Comparison of ENCODE assay signal across 1 cellular context in the genomic region with DNA sequence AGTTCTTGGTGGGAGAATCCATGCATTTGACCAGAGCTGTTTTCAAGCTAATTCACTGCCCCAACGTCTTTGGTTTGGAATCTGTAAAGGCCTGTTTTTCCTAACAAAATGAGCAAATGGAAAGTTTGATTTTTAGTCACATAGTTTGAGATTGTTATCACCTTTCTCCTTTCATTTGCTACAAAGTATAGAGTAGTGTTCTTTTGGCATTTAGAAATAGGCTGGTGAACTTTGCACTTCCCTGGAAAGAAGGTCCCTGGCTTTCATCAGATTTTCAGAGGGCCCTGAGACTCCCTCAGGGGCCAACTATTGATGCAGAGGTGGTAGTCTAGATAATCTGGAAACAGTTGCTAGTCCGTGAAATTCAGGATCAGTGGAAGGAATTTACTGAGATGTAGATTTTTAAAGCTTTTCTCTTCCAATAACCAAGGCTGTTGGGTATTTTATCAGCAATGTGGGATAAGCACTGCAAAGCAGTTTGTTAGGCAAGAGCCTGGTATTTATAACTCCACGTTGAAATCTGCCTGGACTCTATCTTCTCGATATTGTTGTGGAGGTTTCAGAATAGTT.
TF ChIP-seq lines count a peak whose summit lies in the region.

No MANE protein-coding gene starts in this region.

TF ChIP-seq in GM23338, 12 proteins besides CTCF, POLR2A, EP300 and RAD21 (continued from another document):
- TF ChIP-seq ZNF462 (CRISPR knock-in tag; IDR thresholded peaks at IDR 0.05): no peak
- no peak for TF ChIP-seq NANOG (IDR thresholded peaks at IDR 0.05; ENCODE audit: borderline replicate concordance)
TF ChIP-seq in GM23338: peak in this region for 0.
